15 cellular contexts compared by ENCODE assay signal in genomic region chr14:101357559-101358319, GRCh38.
A peak's percentile ranks its signal among the peaks of the same experiment; 100 is the strongest.
DNase-seq lines count a peak whose midpoint lies in the region; ATAC-seq and TF ChIP-seq lines count a peak whose summit lies in the region.
"Had no signal": no experiment of that assay in that cellular context is flagged by ENCODE, and none has a peak within 500 bp of the region (broad histone marks: within the 10 kb centered on the region; RNA-seq: fewer than 3 reads in every experiment).

No MANE protein-coding gene starts in this region.

- H3K27me3 ChIP-seq in H7 (ENCODE audit: control insufficient read depth, insufficient read depth, low read length): no peaks in the 10 kb centered on the region
- H3K27me3 ChIP-seq in mesendoderm (ENCODE audit: insufficient read depth, low read length, poor library complexity): no peaks in the 10 kb centered on the region
- H3K27me3 ChIP-seq in upper lobe of right lung: no peaks in the 10 kb centered on the region
- 0 out of 2 replicates have a peak, but pooled peaks cover 2% of the 10 kb centered on the region for H3K27me3 ChIP-seq in Karpas-422 (ENCODE audit: low read length)
- H3K27me3 ChIP-seq: MG63 had no signal

- H2BK5ac ChIP-seq in mesendoderm (ENCODE audit: low read length): no peak overlapping the region

- no peak overlapping the region for H4K8ac ChIP-seq in mesendoderm (ENCODE audit: low read depth, low read length)

- no peak for TF ChIP-seq CTCF in type B pancreatic cell (conservative IDR thresholded peaks at IDR 0.05)
- no peak for TF ChIP-seq CTCF in upper lobe of right lung (IDR thresholded peaks at IDR 0.05)

- no peak overlapping the region for H3K56ac ChIP-seq in mesendoderm (ENCODE audit: low read length)

- intact Hi-C loops in activated CD4-positive, alpha-beta memory T cell treated with anti-CD3 and anti-CD28 coated beads for 36 hours (cut with micrococcal nuclease): no loop called here
- intact Hi-C loops in activated T-helper 2 cell treated with anti-CD3 and anti-CD28 coated beads, Interferon-gamma antibody, Interleukin-2, Interleukin-4, amounts not matched to agents 10 μg/mL and 5 μg/mL and 100 μg/mL, durations not matched to agents 14 hours and 24 hours and 36 hours (cut with micrococcal nuclease): no loop called here
- intact Hi-C loops in upper lobe of right lung (cut with DNase I): no loop called here

- no peak overlapping the region for H3K4me3 Mint-ChIP-seq in activated CD4-positive, alpha-beta memory T cell treated with anti-CD3 and anti-CD28 coated beads, Interleukin-2, amount 10 ng/mL, durations not matched to agents 7 days and 5 days
- H3K4me3 Mint-ChIP-seq in activated CD4-positive, alpha-beta memory T cell treated with anti-CD3 and anti-CD28 coated beads for 36 hours: no peak overlapping the region
- H3K4me3 Mint-ChIP-seq in type B pancreatic cell: no peak overlapping the region
- no peak overlapping the region for H3K4me3 Mint-ChIP-seq in activated T-helper 2 cell treated with anti-CD3 and anti-CD28 coated beads, Interferon-gamma antibody, Interleukin-2, Interleukin-4, amounts not matched to agents 10 μg/mL and 5 μg/mL and 100 μg/mL, durations not matched to agents 14 hours and 24 hours and 36 hours (ENCODE audit: low read depth)
- H3K4me3 Mint-ChIP-seq: HFFc6 had no signal

- WGBS in mesendoderm (ENCODE audit: extremely low coverage, insufficient coverage, low lambda C conversion rate): no CpG with 5 or more reads among the region's 10 CpGs

- H3K23ac ChIP-seq in mesendoderm (ENCODE audit: low read length): no peak overlapping the region

- peak; percentile 8 for DNase-seq in activated CD4-positive, alpha-beta memory T cell treated with anti-CD3 and anti-CD28 coated beads, Interleukin-2, amount 10 ng/mL, durations not matched to agents 7 days and 5 days
- DNase-seq in activated CD4-positive, alpha-beta memory T cell treated with anti-CD3 and anti-CD28 coated beads for 36 hours: no peak
- peak; percentile 48 for DNase-seq in H7
- DNase-seq in mesendoderm: peak; percentile 17
- DNase-seq in type B pancreatic cell (ENCODE audit: extremely low spot score, unreplicated experiment): peak; percentile 24
- DNase-seq in activated T-helper 2 cell treated with anti-CD3 and anti-CD28 coated beads, Interferon-gamma antibody, Interleukin-2, Interleukin-4, amounts not matched to agents 10 μg/mL and 5 μg/mL and 100 μg/mL, durations not matched to agents 14 hours and 24 hours and 36 hours (ENCODE audit: low spot score): no peak
- no peak for DNase-seq in upper lobe of right lung
- DNase-seq in Karpas-422: no peak
- DNase-seq: HFFc6, MG63, NCI-H1105, NCI-H1694, NCI-H345 had no signal

- no peak overlapping the region for H2BK15ac ChIP-seq in mesendoderm (replicated peaks; ENCODE audit: low read depth)

- no peak overlapping the region for H2AFZ ChIP-seq in Karpas-422 (ENCODE audit: low read length)

- no peak for ATAC-seq in upper lobe of right lung
- ATAC-seq: HepG2 had no signal

- no peaks in the 10 kb centered on the region for H3K9me2 ChIP-seq in Karpas-422 (replicated peaks; ENCODE audit: insufficient read depth, low read length)

- no peak overlapping the region for H3K27ac ChIP-seq in mesendoderm (ENCODE audit: low read depth, low read length)
- H3K27ac ChIP-seq in upper lobe of right lung: no peak overlapping the region
- H3K27ac ChIP-seq in Karpas-422 (ENCODE audit: low read length): no peak overlapping the region
- H3K27ac ChIP-seq: RWPE1 had no signal

- no peak overlapping the region for H4K5ac ChIP-seq in mesendoderm (ENCODE audit: low read length)

- no peak overlapping the region for H3K9ac ChIP-seq in mesendoderm (ENCODE audit: low read length)
- no peak overlapping the region for H3K9ac ChIP-seq in Karpas-422 (ENCODE audit: low read length)

- no peaks in the 10 kb centered on the region for H3K36me3 ChIP-seq in H7 (replicated peaks; ENCODE audit: control insufficient read depth, insufficient read depth, low read length)
- H3K36me3 ChIP-seq in mesendoderm (ENCODE audit: control insufficient read depth, insufficient read depth, low read length): no peaks in the 10 kb centered on the region
- H3K36me3 ChIP-seq in upper lobe of right lung: no peaks in the 10 kb centered on the region
- no peaks in the 10 kb centered on the region for H3K36me3 ChIP-seq in Karpas-422 (ENCODE audit: insufficient read depth, low read length)
- H3K36me3 ChIP-seq: MG63 had no signal

- peaks cover 2% of the 10 kb centered on the region for H3K27me3 Mint-ChIP-seq in activated CD4-positive, alpha-beta memory T cell treated with anti-CD3 and anti-CD28 coated beads, Interleukin-2, amount 10 ng/mL, durations not matched to agents 7 days and 5 days
- peaks cover 15% of the 10 kb centered on the region for H3K27me3 Mint-ChIP-seq in activated CD4-positive, alpha-beta memory T cell treated with anti-CD3 and anti-CD28 coated beads for 36 hours
- peaks cover under 1% of the 10 kb centered on the region for H3K27me3 Mint-ChIP-seq in type B pancreatic cell
- peaks cover 5% of the 10 kb centered on the region for H3K27me3 Mint-ChIP-seq in activated T-helper 2 cell treated with anti-CD3 and anti-CD28 coated beads, Interferon-gamma antibody, Interleukin-2, Interleukin-4, amounts not matched to agents 10 μg/mL and 5 μg/mL and 100 μg/mL, durations not matched to agents 14 hours and 24 hours and 36 hours (ENCODE audit: low read depth)

- no peak overlapping the region for H3K4me3 ChIP-seq in H7 (ENCODE audit: insufficient read depth, low read depth, low read length)
- H3K4me3 ChIP-seq in mesendoderm (ENCODE audit: low read length): no peak overlapping the region
- H3K4me3 ChIP-seq in upper lobe of right lung: no peak overlapping the region
- no peak overlapping the region for H3K4me3 ChIP-seq in Karpas-422 (ENCODE audit: low read length)
- H3K4me3 ChIP-seq: MG63 had no signal

- no peaks in the 10 kb centered on the region for H3K79me2 ChIP-seq in mesendoderm (ENCODE audit: control insufficient read depth, insufficient read depth, low read length)
- no peaks in the 10 kb centered on the region for H3K79me2 ChIP-seq in Karpas-422 (ENCODE audit: low read length)

- H3K9me3 ChIP-seq in upper lobe of right lung (no peaks in the 10 kb centered on the region), Karpas-422 (ENCODE audit: low read length) (no peaks in the 10 kb centered on the region; the same call in 1 of the 2 replicates)
- H3K9me3 ChIP-seq: MG63 had no signal

- POLR2A ChIA-PET in activated CD4-positive, alpha-beta memory T cell treated with anti-CD3 and anti-CD28 coated beads, Interleukin-2, amount 10 ng/mL, durations not matched to agents 7 days and 5 days (lab: Charles Lee): no interaction called here
- POLR2A ChIA-PET in activated CD4-positive, alpha-beta memory T cell treated with anti-CD3 and anti-CD28 coated beads for 36 hours (lab: Charles Lee): no interaction called here

- no peak overlapping the region for H3K27ac Mint-ChIP-seq in activated CD4-positive, alpha-beta memory T cell treated with anti-CD3 and anti-CD28 coated beads, Interleukin-2, amount 10 ng/mL, durations not matched to agents 7 days and 5 days
- H3K27ac Mint-ChIP-seq in activated CD4-positive, alpha-beta memory T cell treated with anti-CD3 and anti-CD28 coated beads for 36 hours: no peak overlapping the region
- H3K27ac Mint-ChIP-seq in type B pancreatic cell: no peak overlapping the region
- no peak overlapping the region for H3K27ac Mint-ChIP-seq in activated T-helper 2 cell treated with anti-CD3 and anti-CD28 coated beads, Interferon-gamma antibody, Interleukin-2, Interleukin-4, amounts not matched to agents 10 μg/mL and 5 μg/mL and 100 μg/mL, durations not matched to agents 14 hours and 24 hours and 36 hours
- H3K27ac Mint-ChIP-seq: HFFc6 had no signal

- no peak overlapping the region for H3K4me2 ChIP-seq in mesendoderm (ENCODE audit: low read length)
- no peak overlapping the region for H3K4me2 ChIP-seq in Karpas-422 (ENCODE audit: low read depth, low read length, poor library complexity, severe bottlenecking)

- H3K18ac ChIP-seq in mesendoderm (ENCODE audit: low read length): no peak overlapping the region

- H2AK5ac ChIP-seq in mesendoderm (ENCODE audit: low read length): no peak overlapping the region

- no peaks in the 10 kb centered on the region for H3K36me3 Mint-ChIP-seq in activated CD4-positive, alpha-beta memory T cell treated with anti-CD3 and anti-CD28 coated beads, Interleukin-2, amount 10 ng/mL, durations not matched to agents 7 days and 5 days (ENCODE audit: low read depth)
- H3K36me3 Mint-ChIP-seq in activated CD4-positive, alpha-beta memory T cell treated with anti-CD3 and anti-CD28 coated beads for 36 hours: no peaks in the 10 kb centered on the region
- H3K36me3 Mint-ChIP-seq in type B pancreatic cell: no peaks in the 10 kb centered on the region
- no peaks in the 10 kb centered on the region for H3K36me3 Mint-ChIP-seq in activated T-helper 2 cell treated with anti-CD3 and anti-CD28 coated beads, Interferon-gamma antibody, Interleukin-2, Interleukin-4, amounts not matched to agents 10 μg/mL and 5 μg/mL and 100 μg/mL, durations not matched to agents 14 hours and 24 hours and 36 hours (ENCODE audit: low read depth)

- CTCF ChIA-PET in activated CD4-positive, alpha-beta memory T cell treated with anti-CD3 and anti-CD28 coated beads, Interleukin-2, amount 10 ng/mL, durations not matched to agents 7 days and 5 days (lab: Charles Lee): no interaction called here
- CTCF ChIA-PET in activated CD4-positive, alpha-beta memory T cell treated with anti-CD3 and anti-CD28 coated beads for 36 hours (lab: Charles Lee): no interaction called here

- H3K4me1 ChIP-seq in mesendoderm (ENCODE audit: control insufficient read depth, low read depth, low read length) (peaks cover 2% of the 10 kb centered on the region), upper lobe of right lung (peaks cover 14% of the 10 kb centered on the region), Karpas-422 (ENCODE audit: low read length) (peaks cover 20% of the 10 kb centered on the region)

- peaks cover 6% of the 10 kb centered on the region for H3K9me3 Mint-ChIP-seq in activated CD4-positive, alpha-beta memory T cell treated with anti-CD3 and anti-CD28 coated beads, Interleukin-2, amount 10 ng/mL, durations not matched to agents 7 days and 5 days
- H3K9me3 Mint-ChIP-seq in activated CD4-positive, alpha-beta memory T cell treated with anti-CD3 and anti-CD28 coated beads for 36 hours: peaks cover 5% of the 10 kb centered on the region
- H3K9me3 Mint-ChIP-seq in type B pancreatic cell: peaks cover 5% of the 10 kb centered on the region
- peaks cover 20% of the 10 kb centered on the region for H3K9me3 Mint-ChIP-seq in activated T-helper 2 cell treated with anti-CD3 and anti-CD28 coated beads, Interferon-gamma antibody, Interleukin-2, Interleukin-4, amounts not matched to agents 10 μg/mL and 5 μg/mL and 100 μg/mL, durations not matched to agents 14 hours and 24 hours and 36 hours

- no peak overlapping the region for H2BK120ac ChIP-seq in mesendoderm (ENCODE audit: low read depth, low read length)

- no peaks in the 10 kb centered on the region for H3K4me1 Mint-ChIP-seq in activated CD4-positive, alpha-beta memory T cell treated with anti-CD3 and anti-CD28 coated beads, Interleukin-2, amount 10 ng/mL, durations not matched to agents 7 days and 5 days
- no peaks in the 10 kb centered on the region for H3K4me1 Mint-ChIP-seq in activated CD4-positive, alpha-beta memory T cell treated with anti-CD3 and anti-CD28 coated beads for 36 hours (ENCODE audit: low read depth)
- H3K4me1 Mint-ChIP-seq in type B pancreatic cell (ENCODE audit: unreplicated experiment): peaks cover 9% of the 10 kb centered on the region
- no peaks in the 10 kb centered on the region for H3K4me1 Mint-ChIP-seq in activated T-helper 2 cell treated with anti-CD3 and anti-CD28 coated beads, Interferon-gamma antibody, Interleukin-2, Interleukin-4, amounts not matched to agents 10 μg/mL and 5 μg/mL and 100 μg/mL, durations not matched to agents 14 hours and 24 hours and 36 hours (ENCODE audit: low read depth)

- H3K4ac ChIP-seq in mesendoderm (ENCODE audit: low read depth, low read length): no peak overlapping the region

- H4K20me1 ChIP-seq in Karpas-422 (ENCODE audit: insufficient read depth, low read depth, low read length): no peaks in the 10 kb centered on the region

- no peaks in the 10 kb centered on the region for H3K79me1 ChIP-seq in mesendoderm (ENCODE audit: low read length)

Comparison
In these comparisons a context has a peak if more than half of its experiments do, and no peak if none do; other contexts are left out.
1. DNase-seq: peak in activated CD4-positive, alpha-beta memory T cell treated with anti-CD3 and anti-CD28 coated beads, Interleukin-2, amount 10 ng/mL, durations not matched to agents 7 days and 5 days (single experiment), H7 (single experiment), mesendoderm (single experiment) and type B pancreatic cell (single experiment); none in activated CD4-positive, alpha-beta memory T cell treated with anti-CD3 and anti-CD28 coated beads for 36 hours (single experiment), activated T-helper 2 cell treated with anti-CD3 and anti-CD28 coated beads, Interferon-gamma antibody, Interleukin-2, Interleukin-4, amounts not matched to agents 10 μg/mL and 5 μg/mL and 100 μg/mL, durations not matched to agents 14 hours and 24 hours and 36 hours (single experiment), upper lobe of right lung (single experiment) and Karpas-422 (single experiment).